Comparison of ENCODE assay signal across 19 cellular contexts in the genomic region with DNA sequence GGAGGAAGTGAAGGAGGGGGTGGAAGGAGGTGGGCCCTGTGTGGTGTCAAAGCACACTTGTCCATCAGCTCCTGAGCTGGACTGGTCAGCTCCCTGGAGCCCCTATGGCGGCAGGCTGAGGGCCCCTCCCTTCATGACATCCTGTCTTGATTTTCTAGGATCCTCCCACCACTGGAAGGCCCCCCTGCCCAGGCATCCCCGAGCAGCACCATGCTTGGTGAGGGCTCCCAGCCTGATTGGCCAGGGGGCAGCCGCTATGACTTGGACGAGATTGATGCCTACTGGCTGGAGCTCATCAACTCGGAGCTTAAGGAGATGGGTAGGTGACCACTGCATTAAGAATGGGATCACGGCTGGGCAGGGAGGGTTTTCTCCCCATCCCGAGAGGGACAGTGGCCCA. TPM values are rescaled to one million over a fixed set of nuclear protein-coding genes. Genes with fewer than 3 reads are reported as not detected.
DNase-seq lines count a peak whose midpoint lies in the region; ATAC-seq and TF ChIP-seq lines count a peak whose summit lies in the region.
"Had no signal": no experiment of that assay in that cellular context is flagged by ENCODE, and none has a peak within 500 bp of the region (broad histone marks: within the 10 kb centered on the region; RNA-seq: fewer than 3 reads in every experiment).

No MANE protein-coding gene starts in this region.

- POLR2A ChIA-PET in activated CD8-positive, alpha-beta T cell treated with anti-CD3 and anti-CD28 coated beads for 36 hours (lab: Charles Lee), result interaction anchor here (1.1 to 1.4 kb wide), 2 partner anchors 8 to 57 kb away, joined by 3 to 4 read pairs; no protein-coding TSS in a partner anchor
- POLR2A ChIA-PET in activated CD8-positive, alpha-beta T cell treated with anti-CD3 and anti-CD28 coated beads, Interleukin-2, amount 10 ng/mL, durations not matched to agents 7 days and 5 days (lab: Charles Lee), result no interaction called here
- POLR2A ChIA-PET in CD8-positive, alpha-beta memory T cell (lab: Charles Lee), result interaction anchor here (1.4 kb wide), 1 partner anchor 34 kb away, joined by 4 read pairs; no protein-coding TSS in a partner anchor

- 67 to 86% (median 80%) methylated on average over 3 to 7 of the region's 7 CpGs for WGBS in adrenal gland, 4 donors

- no peak overlapping the region for H3K4me3 ChIP-seq in CD8-positive, alpha-beta memory T cell (ENCODE audit: low read length)
- no peak overlapping the region for H3K4me3 ChIP-seq in adrenal gland
- H3K4me3 ChIP-seq: GM23248, SJCRH30 had no signal

- ATAC-seq in activated CD8-positive, alpha-beta T cell treated with anti-CD3 and anti-CD28 coated beads for 36 hours, result no peak
- no peak for ATAC-seq in activated CD8-positive, alpha-beta T cell treated with anti-CD3 and anti-CD28 coated beads, Interleukin-2, amount 10 ng/mL, durations not matched to agents 7 days and 5 days
- ATAC-seq in GM18502 (IDR thresholded peaks at IDR 0.05; ENCODE audit: poor library complexity, unreplicated experiment), result no peak
- ATAC-seq in HG03342 (IDR thresholded peaks at IDR 0.05; ENCODE audit: unreplicated experiment), result no peak
- ATAC-seq: HCT116, HepG2, PC-3 had no signal

- H3K27me3 Mint-ChIP-seq in activated CD8-positive, alpha-beta T cell treated with anti-CD3 and anti-CD28 coated beads for 36 hours, result no peaks in the 10 kb centered on the region
- H3K27me3 Mint-ChIP-seq in activated CD8-positive, alpha-beta T cell treated with anti-CD3 and anti-CD28 coated beads, Interleukin-2, amount 10 ng/mL, durations not matched to agents 7 days and 5 days (ENCODE audit: low read depth), result no peaks in the 10 kb centered on the region
- no peaks in the 10 kb centered on the region for H3K27me3 Mint-ChIP-seq in CD8-positive, alpha-beta memory T cell
- no peaks in the 10 kb centered on the region for H3K27me3 Mint-ChIP-seq in progenitor cell of endocrine pancreas

- TF ChIP-seq POLR2A in adrenal gland (IDR thresholded peaks at IDR 0.05), result no peak

- intact Hi-C loops in activated CD8-positive, alpha-beta T cell treated with anti-CD3 and anti-CD28 coated beads for 36 hours (cut with micrococcal nuclease), result no loop called here
- intact Hi-C loops in adrenal gland (cut with DNase I), result no loop called here

- peaks cover 23% of the 10 kb centered on the region for H3K4me1 ChIP-seq in CD8-positive, alpha-beta memory T cell (ENCODE audit: insufficient read depth, low read length)
- peaks cover 29 to 37% of the 10 kb centered on the region in 2 donors for H3K4me1 ChIP-seq in adrenal gland (replicated peaks in 1 of 2)
- H3K4me1 ChIP-seq: SJCRH30 had no signal

- no peak overlapping the region for H3K27ac ChIP-seq in CD8-positive, alpha-beta memory T cell (ENCODE audit: low read depth, low read length)
- H3K27ac ChIP-seq in adrenal gland, result peak overlapping the region in 3 of 5 donors; percentile 39 to 45 (median 44)
- H3K27ac ChIP-seq: C4-2B, GM23248, KMS-11, SJCRH30 had no signal

- no peak for DNase-seq in activated CD8-positive, alpha-beta T cell treated with anti-CD3 and anti-CD28 coated beads for 36 hours
- no peak for DNase-seq in activated CD8-positive, alpha-beta T cell treated with anti-CD3 and anti-CD28 coated beads, Interleukin-2, amount 10 ng/mL, durations not matched to agents 7 days and 5 days
- no peak for DNase-seq in CD8-positive, alpha-beta memory T cell
- DNase-seq in adrenal gland (no peak), progenitor cell of endocrine pancreas (ENCODE audit: low spot score, unreplicated experiment) (no peak), GF-D8 (lab: John Stamatoyannopoulos, UW) (no peak)
- DNase-seq: DMS53, GM23248, NCI-H1436 treated with DMSO at 0.1 percent for 48 hours, NCI-H2029 treated with DMSO at 0.1 percent for 48 hours, NCI-H748 treated with DMSO at 0.1 percent for 48 hours, PC-3, SJCRH30 had no signal

- no peak overlapping the region for H3K4me3 Mint-ChIP-seq in activated CD8-positive, alpha-beta T cell treated with anti-CD3 and anti-CD28 coated beads for 36 hours
- H3K4me3 Mint-ChIP-seq in activated CD8-positive, alpha-beta T cell treated with anti-CD3 and anti-CD28 coated beads, Interleukin-2, amount 10 ng/mL, durations not matched to agents 7 days and 5 days, result no peak overlapping the region
- no peak overlapping the region for H3K4me3 Mint-ChIP-seq in CD8-positive, alpha-beta memory T cell
- no peak overlapping the region for H3K4me3 Mint-ChIP-seq in progenitor cell of endocrine pancreas (ENCODE audit: low read depth)

- CTCF ChIA-PET in activated CD8-positive, alpha-beta T cell treated with anti-CD3 and anti-CD28 coated beads for 36 hours (lab: Charles Lee), result interaction anchor here (1.0 to 2.6 kb wide), 6 partner anchors 11 to 34 kb away, joined by 3 to 13 read pairs (median 5); no protein-coding TSS in a partner anchor
- CTCF ChIA-PET in activated CD8-positive, alpha-beta T cell treated with anti-CD3 and anti-CD28 coated beads, Interleukin-2, amount 10 ng/mL, durations not matched to agents 7 days and 5 days (lab: Charles Lee), result interaction anchor here (0.6 to 3.3 kb wide), 3 partner anchors 19 to 56 kb away, joined by 3 to 14 read pairs (median 4); no protein-coding TSS in a partner anchor
- CTCF ChIA-PET in CD8-positive, alpha-beta memory T cell (lab: Charles Lee), result interaction anchor here (0.8 to 1.5 kb wide), 3 partner anchors 11 to 345 kb away, joined by 3 read pairs; a partner anchor contains a TSS

- TF ChIP-seq CTCF in activated CD8-positive, alpha-beta T cell treated with anti-CD3 and anti-CD28 coated beads for 36 hours (IDR thresholded peaks at IDR 0.05), result no peak
- TF ChIP-seq CTCF in adrenal gland (IDR thresholded peaks at IDR 0.05) (no peak), progenitor cell of endocrine pancreas (IDR thresholded peaks at IDR 0.05; ENCODE audit: unreplicated experiment) (no peak)

- H3K4me1 Mint-ChIP-seq in activated CD8-positive, alpha-beta T cell treated with anti-CD3 and anti-CD28 coated beads for 36 hours (ENCODE audit: low read depth), result peaks cover 31% of the 10 kb centered on the region
- H3K4me1 Mint-ChIP-seq in activated CD8-positive, alpha-beta T cell treated with anti-CD3 and anti-CD28 coated beads, Interleukin-2, amount 10 ng/mL, durations not matched to agents 7 days and 5 days (ENCODE audit: low read depth), result peaks cover 21% of the 10 kb centered on the region
- H3K4me1 Mint-ChIP-seq in CD8-positive, alpha-beta memory T cell, result peaks cover 24 to 51% (median 32%) of the 10 kb centered on the region in 3 donors
- H3K4me1 Mint-ChIP-seq in progenitor cell of endocrine pancreas (ENCODE audit: low read depth), result no peaks in the 10 kb centered on the region

- H3K9me3 Mint-ChIP-seq in activated CD8-positive, alpha-beta T cell treated with anti-CD3 and anti-CD28 coated beads for 36 hours, result no peaks in the 10 kb centered on the region
- no peaks in the 10 kb centered on the region for H3K9me3 Mint-ChIP-seq in activated CD8-positive, alpha-beta T cell treated with anti-CD3 and anti-CD28 coated beads, Interleukin-2, amount 10 ng/mL, durations not matched to agents 7 days and 5 days (ENCODE audit: insufficient read depth)
- H3K9me3 Mint-ChIP-seq in CD8-positive, alpha-beta memory T cell, result no peaks in the 10 kb centered on the region
- no peaks in the 10 kb centered on the region for H3K9me3 Mint-ChIP-seq in progenitor cell of endocrine pancreas (ENCODE audit: low read depth)

- H3K36me3 ChIP-seq in CD8-positive, alpha-beta memory T cell (ENCODE audit: insufficient read depth, low read length), result peaks cover 73% of the 10 kb centered on the region
- peaks cover 0 to 62% of the 10 kb centered on the region in 2 donors for H3K36me3 ChIP-seq in adrenal gland (replicated peaks in 1 of 2)
- H3K36me3 ChIP-seq: SJCRH30 had no signal

- H3K9me3 ChIP-seq in CD8-positive, alpha-beta memory T cell (ENCODE audit: low read length), result no peaks in the 10 kb centered on the region
- H3K9me3 ChIP-seq in adrenal gland (replicated peaks in 1 of 3), result no peaks in the 10 kb centered on the region
- H3K9me3 ChIP-seq: SJCRH30 had no signal

- H3K27me3 ChIP-seq in CD8-positive, alpha-beta memory T cell (ENCODE audit: insufficient read depth, low read length, poor library complexity, severe bottlenecking), result no peaks in the 10 kb centered on the region
- H3K27me3 ChIP-seq in adrenal gland, result no peaks in the 10 kb centered on the region
- H3K27me3 ChIP-seq: SJCRH30 had no signal

- H3K36me3 Mint-ChIP-seq in activated CD8-positive, alpha-beta T cell treated with anti-CD3 and anti-CD28 coated beads for 36 hours (ENCODE audit: low read depth), result peaks cover 45% of the 10 kb centered on the region
- H3K36me3 Mint-ChIP-seq in activated CD8-positive, alpha-beta T cell treated with anti-CD3 and anti-CD28 coated beads, Interleukin-2, amount 10 ng/mL, durations not matched to agents 7 days and 5 days (ENCODE audit: low read depth), result peaks cover 59% of the 10 kb centered on the region
- peaks cover 0 to 80% (median 17%) of the 10 kb centered on the region in 3 donors for H3K36me3 Mint-ChIP-seq in CD8-positive, alpha-beta memory T cell
- peaks cover 4% of the 10 kb centered on the region for H3K36me3 Mint-ChIP-seq in progenitor cell of endocrine pancreas (ENCODE audit: insufficient read depth)

- peak overlapping the region; percentile 36 for H3K27ac Mint-ChIP-seq in activated CD8-positive, alpha-beta T cell treated with anti-CD3 and anti-CD28 coated beads for 36 hours
- H3K27ac Mint-ChIP-seq in activated CD8-positive, alpha-beta T cell treated with anti-CD3 and anti-CD28 coated beads, Interleukin-2, amount 10 ng/mL, durations not matched to agents 7 days and 5 days, result no peak overlapping the region
- H3K27ac Mint-ChIP-seq in CD8-positive, alpha-beta memory T cell, result peak overlapping the region in 5 of 8 donors; percentile 36 to 89 (median 44)
- peak overlapping the region; percentile 7 for H3K27ac Mint-ChIP-seq in progenitor cell of endocrine pancreas

RNA-seq across cellular contexts. Expression of a gene that starts 34.2 kb away (rescaled TPM):
- total RNA-seq in activated CD8-positive, alpha-beta T cell treated with anti-CD3 and anti-CD28 coated beads for 36 hours, result 10 to 100 TPM; 58.7 to 61.2 TPM
- 10 to 100 TPM; 79.9 to 86.0 TPM for total RNA-seq in activated CD8-positive, alpha-beta T cell treated with anti-CD3 and anti-CD28 coated beads, Interleukin-2, amount 10 ng/mL, durations not matched to agents 7 days and 5 days
- 100 to 1,000 TPM; 105 to 107 TPM for total RNA-seq in CD8-positive, alpha-beta memory T cell
- 47.1 TPM for polyA plus RNA-seq in CD8-positive, alpha-beta memory T cell
- 100 to 1,000 TPM in 1 of 8 donors, 10 to 100 TPM in 7; 60.5 to 180 (median 83.2) TPM for total RNA-seq in adrenal gland
- polyA plus RNA-seq in adrenal gland, result 10 to 100 TPM; 10.2 to 25.8 (median 25.7) TPM
- total RNA-seq in progenitor cell of endocrine pancreas, result 6.7 and 7.8 TPM in 2 replicates
